In the genomic region with DNA sequence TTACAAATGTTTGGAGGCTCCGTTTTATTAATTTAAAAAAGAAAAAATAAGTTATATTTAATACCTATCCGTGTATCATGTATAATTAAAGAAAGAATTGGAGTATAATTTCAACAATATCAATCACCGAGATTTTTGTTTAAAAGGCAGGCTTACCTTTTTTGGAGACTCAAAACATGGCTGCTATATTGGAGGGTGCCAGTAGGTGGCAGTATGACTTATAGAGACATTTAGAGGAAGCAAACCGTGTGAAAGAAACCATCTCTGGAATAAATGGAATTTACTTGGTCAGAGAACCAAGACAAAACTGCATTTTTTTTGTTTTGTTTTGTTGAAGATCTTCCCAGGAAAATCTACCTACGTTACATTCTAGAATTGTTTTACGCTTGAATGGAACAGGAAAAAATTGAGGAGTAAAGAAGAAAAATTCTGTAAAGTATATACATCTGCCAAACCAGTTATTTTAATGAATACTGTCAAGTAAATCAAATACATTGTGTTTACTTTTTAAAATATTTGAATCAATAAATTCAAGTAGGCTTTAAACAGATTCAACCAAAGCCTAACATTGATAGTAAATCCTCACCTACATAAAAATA, we compare ENCODE assay signal across 8 cellular contexts.
DNase-seq lines count a peak whose midpoint lies in the region; ATAC-seq and TF ChIP-seq lines count a peak whose summit lies in the region.

No MANE protein-coding gene starts in this region.

- DNase-seq in GM06990 (ENCODE audit: extremely low read depth, insufficient read length): no peak
- DNase-seq in Peyer's patch: peak in 2 of 3 donors; percentile 60 to 74
- peak; percentile 24 for DNase-seq in activated T-helper 1 cell treated with anti-CD3 and anti-CD28 coated beads, Interleukin-12 subunit alpha, Interleukin-12 subunit beta, Interleukin-2, Interleukin-4 antibody, amounts not matched to agents 30 ng/mL and 10 ng/mL and 1 ng/mL, durations not matched to agents 14 hours and 24 hours and 36 hours (ENCODE audit: low spot score)
- peak; percentile 57 for DNase-seq in globus pallidus (ENCODE audit: low spot score)
- peak; percentile 3 to 5 for DNase-seq in stimulated activated CD4-positive, alpha-beta T cell treated with anti-CD3 and anti-CD28 coated beads, Interleukin-15, amount 100 ng/mL, for 1 hour (ENCODE audit: low read depth in 1 of 2, low spot score in 1 of 2)

- H3K9me3 Mint-ChIP-seq in activated T-helper 1 cell treated with anti-CD3 and anti-CD28 coated beads, Interleukin-12 subunit alpha, Interleukin-12 subunit beta, Interleukin-2, Interleukin-4 antibody, amounts not matched to agents 30 ng/mL and 10 ng/mL and 1 ng/mL, durations not matched to agents 14 hours and 24 hours and 36 hours: no peaks in the 10 kb centered on the region

- no peaks in the 10 kb centered on the region for H3K9me3 ChIP-seq in Peyer's patch

- intact Hi-C loops in activated T-helper 1 cell treated with anti-CD3 and anti-CD28 coated beads, Interleukin-12 subunit alpha, Interleukin-12 subunit beta, Interleukin-2, Interleukin-4 antibody, amounts not matched to agents 30 ng/mL and 10 ng/mL and 1 ng/mL, durations not matched to agents 14 hours and 24 hours and 36 hours (cut with micrococcal nuclease): loop anchor here (1.0 to 10.0 kb wide), 3 partner anchors 805 to 1091 kb away; no protein-coding TSS in a partner anchor

- H3K36me3 Mint-ChIP-seq in activated T-helper 1 cell treated with anti-CD3 and anti-CD28 coated beads, Interleukin-12 subunit alpha, Interleukin-12 subunit beta, Interleukin-2, Interleukin-4 antibody, amounts not matched to agents 30 ng/mL and 10 ng/mL and 1 ng/mL, durations not matched to agents 14 hours and 24 hours and 36 hours (ENCODE audit: low read depth): no peaks in the 10 kb centered on the region

- no peak for TF ChIP-seq POLR2A in Peyer's patch (IDR thresholded peaks at IDR 0.05)

- no peak overlapping the region for H3K27ac Mint-ChIP-seq in activated T-helper 1 cell treated with anti-CD3 and anti-CD28 coated beads, Interleukin-12 subunit alpha, Interleukin-12 subunit beta, Interleukin-2, Interleukin-4 antibody, amounts not matched to agents 30 ng/mL and 10 ng/mL and 1 ng/mL, durations not matched to agents 14 hours and 24 hours and 36 hours

- no peak for ATAC-seq in HG03159 (IDR thresholded peaks at IDR 0.05; ENCODE audit: unreplicated experiment)
- ATAC-seq in GM19452 (IDR thresholded peaks at IDR 0.05; ENCODE audit: unreplicated experiment): no peak

- no peak overlapping the region for H3K27ac ChIP-seq in 22Rv1
- H3K27ac ChIP-seq in Peyer's patch: no peak overlapping the region

- no peak overlapping the region for H3K4me3 Mint-ChIP-seq in activated T-helper 1 cell treated with anti-CD3 and anti-CD28 coated beads, Interleukin-12 subunit alpha, Interleukin-12 subunit beta, Interleukin-2, Interleukin-4 antibody, amounts not matched to agents 30 ng/mL and 10 ng/mL and 1 ng/mL, durations not matched to agents 14 hours and 24 hours and 36 hours

- H3K4me3 ChIP-seq in GM06990 (replicated peaks; ENCODE audit: low read depth, low read length): no peak overlapping the region
- no peak overlapping the region for H3K4me3 ChIP-seq in Peyer's patch

- no peaks in the 10 kb centered on the region for H3K4me1 Mint-ChIP-seq in activated T-helper 1 cell treated with anti-CD3 and anti-CD28 coated beads, Interleukin-12 subunit alpha, Interleukin-12 subunit beta, Interleukin-2, Interleukin-4 antibody, amounts not matched to agents 30 ng/mL and 10 ng/mL and 1 ng/mL, durations not matched to agents 14 hours and 24 hours and 36 hours (ENCODE audit: low read depth)

- no peaks in the 10 kb centered on the region for H3K27me3 ChIP-seq in GM06990 (replicated peaks; ENCODE audit: control insufficient read depth, insufficient read depth, low read length)
- H3K27me3 ChIP-seq in Peyer's patch: no peaks in the 10 kb centered on the region

- no peaks in the 10 kb centered on the region for H3K27me3 Mint-ChIP-seq in activated T-helper 1 cell treated with anti-CD3 and anti-CD28 coated beads, Interleukin-12 subunit alpha, Interleukin-12 subunit beta, Interleukin-2, Interleukin-4 antibody, amounts not matched to agents 30 ng/mL and 10 ng/mL and 1 ng/mL, durations not matched to agents 14 hours and 24 hours and 36 hours (ENCODE audit: insufficient read depth)

- no peaks in the 10 kb centered on the region for H3K4me1 ChIP-seq in Peyer's patch

- TF ChIP-seq CTCF in 22Rv1 (IDR thresholded peaks at IDR 0.05): peak; percentile 85
- peak; percentile 43 for TF ChIP-seq CTCF in GM06990 (IDR thresholded peaks at IDR 0.05; ENCODE audit: insufficient read depth, low read length, poor library complexity, severe bottlenecking)
- TF ChIP-seq CTCF in Peyer's patch (IDR thresholded peaks at IDR 0.05): peak; percentile 12 to 60 (median 56)

- H3K36me3 ChIP-seq in GM06990 (ENCODE audit: control insufficient read depth, insufficient read depth, low read length): no peaks in the 10 kb centered on the region
- H3K36me3 ChIP-seq in Peyer's patch: no peaks in the 10 kb centered on the region
